ENCODE assay signal across 9 cellular contexts in the genomic region with DNA sequence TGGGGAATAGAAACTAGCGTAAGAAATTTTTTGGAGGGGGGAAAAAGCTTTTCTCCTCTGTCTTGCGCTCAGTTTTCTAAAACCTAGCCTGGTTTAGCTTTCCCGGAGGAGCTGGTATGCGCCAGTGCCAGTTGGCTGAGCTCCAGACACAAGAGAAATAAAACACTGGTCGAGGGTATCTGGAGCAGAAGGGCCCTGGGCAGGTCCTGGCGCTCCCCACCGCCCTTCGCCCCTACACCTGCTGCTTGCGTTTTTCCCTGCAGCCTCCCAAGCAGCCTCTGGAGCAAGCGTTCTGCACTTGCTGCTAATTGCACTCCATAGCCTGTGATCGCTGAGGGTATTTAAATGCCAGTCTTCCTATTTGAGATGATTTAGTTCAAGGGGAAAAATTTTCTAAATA. TPM values are rescaled to one million over a fixed set of nuclear protein-coding genes. Genes with fewer than 3 reads are reported as not detected.
DNase-seq lines count a peak whose midpoint lies in the region; ATAC-seq lines count a peak whose summit lies in the region.
"Had no signal": no experiment of that assay in that cellular context is flagged by ENCODE, and none has a peak within 500 bp of the region (broad histone marks: within the 10 kb centered on the region; RNA-seq: fewer than 3 reads in every experiment).

No MANE protein-coding gene starts in this region.

- CTCF ChIA-PET in activated CD4-positive, alpha-beta T cell treated with anti-CD3 and anti-CD28 coated beads for 36 hours (lab: Charles Lee): no interaction called here

- peaks cover 10% of the 10 kb centered on the region for H3K4me1 Mint-ChIP-seq in activated CD4-positive, alpha-beta T cell treated with anti-CD3 and anti-CD28 coated beads for 36 hours

- no peaks in the 10 kb centered on the region for H3K36me3 ChIP-seq in muscle layer of duodenum (ENCODE audit: control insufficient read depth in 1 of 2, insufficient read depth in 2 of 2, low read length in 2 of 2)

- H3K27ac ChIP-seq in epithelial cell of prostate: peak overlapping the region; percentile 95
- H3K27ac ChIP-seq in muscle layer of duodenum (ENCODE audit: low read length): no peak overlapping the region

- no peak overlapping the region for H3K4me3 Mint-ChIP-seq in activated CD4-positive, alpha-beta T cell treated with anti-CD3 and anti-CD28 coated beads for 36 hours

- intact Hi-C loops in activated CD4-positive, alpha-beta T cell treated with anti-CD3 and anti-CD28 coated beads for 36 hours (cut with DNase I, micrococcal nuclease): no loop called here

- POLR2A ChIA-PET in activated CD4-positive, alpha-beta T cell treated with anti-CD3 and anti-CD28 coated beads for 36 hours (lab: Charles Lee): interaction anchor here (0.7 kb wide), 1 partner anchor 168 kb away, joined by 6 read pairs; no protein-coding TSS in a partner anchor

- peak overlapping the region; percentile 58 to 77 for H3K4me3 ChIP-seq in muscle layer of duodenum (ENCODE audit: low read depth in 1 of 2, low read length in 2 of 2)

- H3K9me3 ChIP-seq in muscle layer of duodenum (ENCODE audit: control insufficient read depth in 1 of 2, low read length in 2 of 2): no peaks in the 10 kb centered on the region

- peaks cover 32% of the 10 kb centered on the region for H3K27me3 Mint-ChIP-seq in activated CD4-positive, alpha-beta T cell treated with anti-CD3 and anti-CD28 coated beads for 36 hours

- H3K27ac Mint-ChIP-seq in activated CD4-positive, alpha-beta T cell treated with anti-CD3 and anti-CD28 coated beads for 36 hours: no peak overlapping the region
- H3K27ac Mint-ChIP-seq: activated B cell treated with CpG ODN at 0.5 μM for 24 hours had no signal

- ATAC-seq in GM19455 (IDR thresholded peaks at IDR 0.05; ENCODE audit: unreplicated experiment) (no peak), GM19397 (IDR thresholded peaks at IDR 0.05; ENCODE audit: unreplicated experiment) (no peak)
- ATAC-seq in activated CD4-positive, alpha-beta T cell treated with anti-CD3 and anti-CD28 coated beads for 36 hours: no peak

- no peaks in the 10 kb centered on the region for H3K36me3 Mint-ChIP-seq in activated CD4-positive, alpha-beta T cell treated with anti-CD3 and anti-CD28 coated beads for 36 hours (ENCODE audit: low read depth)

- no peaks in the 10 kb centered on the region for H3K9me3 Mint-ChIP-seq in activated CD4-positive, alpha-beta T cell treated with anti-CD3 and anti-CD28 coated beads for 36 hours (ENCODE audit: low read depth)
- H3K9me3 Mint-ChIP-seq: activated B cell treated with CpG ODN at 0.5 μM for 24 hours had no signal

- peaks cover 0 to 7% of the 10 kb centered on the region in 2 donors for H3K4me1 ChIP-seq in muscle layer of duodenum (ENCODE audit: control insufficient read depth in 1 of 2, insufficient read depth in 2 of 2, low read length in 2 of 2)

- no peaks in the 10 kb centered on the region for H3K27me3 ChIP-seq in muscle layer of duodenum (ENCODE audit: low read depth, low read length)

- peak; percentile 57 for DNase-seq in COR-L47 (lab: John Stamatoyannopoulos, UW)
- peak; percentile 59 for DNase-seq in NCI-H345 (lab: John Stamatoyannopoulos, UW)
- no peak for DNase-seq in epithelial cell of prostate (ENCODE audit: low read depth, low spot score)
- DNase-seq in activated CD4-positive, alpha-beta T cell treated with anti-CD3 and anti-CD28 coated beads for 36 hours: no peak
- no peak for DNase-seq in activated CD4-positive, CD25-positive, alpha-beta regulatory T cell (lab: John Stamatoyannopoulos, UW)

RNA-seq across cellular contexts. Expression of gene EREG, which starts 0.8 kb away (rescaled TPM):
- not detected for total RNA-seq in activated CD4-positive, alpha-beta T cell treated with anti-CD3 and anti-CD28 coated beads for 36 hours
- total RNA-seq: activated B cell treated with CpG ODN at 0.5 μM for 24 hours had no signal

RNA-seq across cellular contexts. Expression of gene EPGN, which starts 57.5 kb away (rescaled TPM):
- total RNA-seq in activated CD4-positive, alpha-beta T cell treated with anti-CD3 and anti-CD28 coated beads for 36 hours: under 1 TPM in 1 of 2 experiments, not detected in 1; 0.14 TPM
- total RNA-seq: activated B cell treated with CpG ODN at 0.5 μM for 24 hours had no signal

Comparison
In these comparisons a context has a peak if more than half of its experiments do, and no peak if none do; other contexts are left out.
1. DNase-seq: peak in COR-L47 (single experiment) and NCI-H345 (single experiment); none in epithelial cell of prostate (single experiment), activated CD4-positive, alpha-beta T cell treated with anti-CD3 and anti-CD28 coated beads for 36 hours (single experiment) and activated CD4-positive, CD25-positive, alpha-beta regulatory T cell (0 of 4).